1 cellular context compared by ENCODE assay signal in the genomic region with DNA sequence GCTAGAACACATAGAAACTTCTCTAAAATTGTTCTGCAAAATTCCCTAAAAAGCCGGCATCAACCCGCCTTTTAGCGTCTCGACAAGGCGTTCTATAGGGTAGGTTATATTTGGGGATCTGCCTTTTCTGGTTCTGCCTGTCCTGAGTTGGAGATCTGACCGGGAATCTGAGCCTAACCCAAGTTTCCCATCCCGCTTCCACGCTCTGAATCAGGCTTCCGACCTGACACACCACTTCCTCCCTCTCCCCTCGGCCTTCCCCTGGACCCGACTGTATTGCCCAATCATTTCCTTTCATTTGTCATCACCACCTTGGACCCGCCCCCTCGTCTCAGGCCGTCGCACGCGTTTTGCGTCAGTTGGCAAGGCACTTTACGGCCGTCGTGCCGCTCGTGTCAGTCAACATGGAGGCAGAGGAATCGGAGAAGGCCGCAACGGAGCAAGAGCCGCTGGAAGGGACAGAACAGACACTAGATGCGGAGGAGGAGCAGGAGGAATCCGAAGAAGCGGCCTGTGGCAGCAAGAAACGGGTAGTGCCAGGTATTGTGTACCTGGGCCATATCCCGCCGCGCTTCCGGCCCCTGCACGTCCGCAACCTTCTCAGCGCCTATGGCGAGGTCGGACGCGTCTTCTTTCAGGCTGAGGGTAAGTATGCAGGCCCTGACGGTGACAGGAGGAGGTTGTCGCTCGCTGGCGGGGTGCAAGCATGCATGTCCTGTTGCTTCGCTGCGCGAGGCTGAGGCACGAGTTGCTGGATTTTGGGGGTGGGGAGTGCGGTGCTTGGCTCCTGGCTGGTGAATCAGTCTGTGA.
A peak's percentile ranks its signal among the peaks of the same experiment; 100 is the strongest.
TF ChIP-seq lines count a peak whose summit lies in the region.

A gene (plus strand): TSS at position 375 of the 810 bp plus-strand sequence. CDS start 30 bp downstream, at position 405.

TF ChIP-seq in IMR-90, 13 proteins besides CTCF, POLR2A, EP300 and RAD21 (continued from another document):
- TF ChIP-seq, protein P1, sequence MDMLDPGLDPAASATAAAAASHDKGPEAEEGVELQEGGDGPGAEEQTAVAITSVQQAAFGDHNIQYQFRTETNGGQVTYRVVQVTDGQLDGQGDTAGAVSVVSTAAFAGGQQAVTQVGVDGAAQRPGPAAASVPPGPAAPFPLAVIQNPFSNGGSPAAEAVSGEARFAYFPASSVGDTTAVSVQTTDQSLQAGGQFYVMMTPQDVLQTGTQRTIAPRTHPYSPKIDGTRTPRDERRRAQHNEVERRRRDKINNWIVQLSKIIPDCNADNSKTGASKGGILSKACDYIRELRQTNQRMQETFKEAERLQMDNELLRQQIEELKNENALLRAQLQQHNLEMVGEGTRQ (IDR thresholded peaks at IDR 0.05; ENCODE audit: low read depth, low read length): 0 out of 2 replicates have a peak, but pooled peaks have one; percentile 28
- TF ChIP-seq CHD1 (IDR thresholded peaks at IDR 0.05; ENCODE audit: low read depth, low read length) (peak; percentile 68; the same call in 1 of the 2 replicates), BHLHE40 (IDR thresholded peaks at IDR 0.05; ENCODE audit: low read depth, low read length) (peak; percentile 5; the same call in 1 of the 2 replicates), RFX5 (IDR thresholded peaks at IDR 0.05; ENCODE audit: low read depth, low read length) (no peak), RCOR1 (IDR thresholded peaks at IDR 0.05; ENCODE audit: insufficient replicate concordance, low read length) (no peak), CEBPB (IDR thresholded peaks at IDR 0.05; ENCODE audit: low read depth, low read length) (peak; percentile 100), NFE2L2 (IDR thresholded peaks at IDR 0.05; ENCODE audit: low read depth, low read length) (no peak), MAFK (IDR thresholded peaks at IDR 0.05; ENCODE audit: low read depth, low read length) (no peak)
